Comparison of ENCODE assay signal across 14 cellular contexts in the genomic region with DNA sequence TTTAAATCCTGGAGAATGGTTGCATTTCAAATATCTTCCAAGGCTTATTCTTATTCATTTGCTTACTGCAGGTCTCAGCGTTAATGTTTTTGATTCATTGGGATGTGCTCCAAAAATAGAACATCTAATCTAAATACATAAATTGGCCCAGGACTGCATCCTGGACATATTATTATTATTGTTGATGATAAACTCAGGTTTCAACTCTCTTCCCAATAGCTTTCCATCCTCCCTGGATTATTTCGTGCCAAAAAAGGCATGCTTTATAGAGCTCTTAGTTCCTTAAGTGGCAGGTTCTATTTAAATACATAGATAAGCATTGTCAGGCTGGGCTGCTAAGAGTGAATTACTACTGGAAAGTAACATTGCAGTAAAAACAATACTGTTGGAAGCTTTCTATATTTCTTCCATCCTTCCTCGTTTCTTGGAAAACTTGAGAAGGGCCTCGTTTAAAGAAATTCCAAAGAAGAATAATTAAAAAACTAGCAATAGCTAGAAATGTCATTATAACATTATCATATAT. TPM values are rescaled to one million over a fixed set of nuclear protein-coding genes. Genes with fewer than 3 reads are reported as not detected.
A peak's percentile ranks its signal among the peaks of the same experiment; 100 is the strongest.
DNase-seq lines count a peak whose midpoint lies in the region; ATAC-seq and TF ChIP-seq lines count a peak whose summit lies in the region.
"Had no signal": no experiment of that assay in that cellular context is flagged by ENCODE, and none has a peak within 500 bp of the region (broad histone marks: within the 10 kb centered on the region; RNA-seq: fewer than 3 reads in every experiment).

No MANE protein-coding gene starts in this region.

- H3K27ac ChIP-seq in right cardiac atrium (ENCODE audit: low read length) (no peak overlapping the region), HEK293 (ENCODE audit: extremely low read depth, low read depth, low read length) (no peak overlapping the region)
- H3K27ac ChIP-seq: HL-60 had no signal

- CTCF ChIA-PET in HEK293 (lab: Yijun Ruan, JAX) = interaction anchor here (0.8 to 1.1 kb wide), 2 partner anchors 18 to 55 kb away, joined by 3 to 4 read pairs; no protein-coding TSS in a partner anchor
- CTCF ChIA-PET in GM10248 (lab: Yijun Ruan, JAX) = interaction anchor here (1.0 to 1.1 kb wide), 3 partner anchors 10 to 118 kb away, joined by 3 read pairs; no protein-coding TSS in a partner anchor

- DNase-seq in Right ventricle myocardium superior (no peak), right cardiac atrium (no peak), OCI-M1 (lab: John Stamatoyannopoulos, UW) (peak; percentile 9), GM10248 (ENCODE audit: extremely low spot score) (no peak)
- DNase-seq in activated naive CD4-positive, alpha-beta T cell treated with Interleukin-2 at 50 U/mL for 16 hours = no peak
- DNase-seq: C1 segment of cervical spinal cord; CD4-positive, CD25-positive, alpha-beta regulatory T cell; CD8-positive, alpha-beta memory T cell; COR-L47; HCEC 1CT; HFFc6 had no signal

- no peaks in the 10 kb centered on the region for H3K27me3 ChIP-seq in right cardiac atrium (ENCODE audit: control insufficient read depth, insufficient read depth)

- POLR2A ChIA-PET in HEK293 (lab: Yijun Ruan, JAX) = no interaction called here
- POLR2A ChIA-PET in GM10248 (lab: Yijun Ruan, JAX) = no interaction called here

- H3K9me3 ChIP-seq in right cardiac atrium (ENCODE audit: control insufficient read depth, low read length) (no peaks in the 10 kb centered on the region), HEK293 (ENCODE audit: control insufficient read depth, insufficient read depth, low read depth, low read length) (no peaks in the 10 kb centered on the region)

- peak; percentile 39 for ATAC-seq in Right ventricle myocardium superior (ENCODE audit: poor library complexity)
- no peak for ATAC-seq in right cardiac atrium
- ATAC-seq: GM23338 had no signal

- WGBS in right cardiac atrium = 27% methylated on average over 4 of the region's 4 CpGs

- intact Hi-C loops in Right ventricle myocardium superior (cut with DNase I) (no loop called here), right cardiac atrium (cut with DNase I) (no loop called here)

- no peak overlapping the region for H3K4me3 ChIP-seq in right cardiac atrium (ENCODE audit: low read length)
- H3K4me3 ChIP-seq in HEK293 (ENCODE audit: low read depth, low read length) = no peak overlapping the region
- H3K4me3 ChIP-seq: GM23338 had no signal

- no peaks in the 10 kb centered on the region for H3K36me3 ChIP-seq in HEK293 (ENCODE audit: control insufficient read depth in 2 of 2, insufficient read depth in 1 of 2, low read length in 2 of 2)

- H3K4me1 ChIP-seq in right cardiac atrium (ENCODE audit: control insufficient read depth, insufficient read depth, low read length) (peaks cover 5% of the 10 kb centered on the region), HEK293 (ENCODE audit: control insufficient read depth, insufficient read depth, low read length) (peaks cover 3% of the 10 kb centered on the region; the same call in 1 of the 2 replicates)

- TF ChIP-seq CTCF in HEK293 (tag by site-specific recombination; IDR thresholded peaks at IDR 0.05) (no peak), GM10248 (IDR thresholded peaks at IDR 0.05; ENCODE audit: control extremely low read depth, extremely low read depth, low read depth, missing control alignments) (no peak)

TF ChIP-seq in HEK293, 187 proteins besides CTCF, POLR2A, EP300 and RAD21 (continues in another document):
- TF ChIP-seq ZNF202 (tag by site-specific recombination; IDR thresholded peaks at IDR 0.05; ENCODE audit: borderline replicate concordance) = no peak
- TF ChIP-seq, protein P1, sequence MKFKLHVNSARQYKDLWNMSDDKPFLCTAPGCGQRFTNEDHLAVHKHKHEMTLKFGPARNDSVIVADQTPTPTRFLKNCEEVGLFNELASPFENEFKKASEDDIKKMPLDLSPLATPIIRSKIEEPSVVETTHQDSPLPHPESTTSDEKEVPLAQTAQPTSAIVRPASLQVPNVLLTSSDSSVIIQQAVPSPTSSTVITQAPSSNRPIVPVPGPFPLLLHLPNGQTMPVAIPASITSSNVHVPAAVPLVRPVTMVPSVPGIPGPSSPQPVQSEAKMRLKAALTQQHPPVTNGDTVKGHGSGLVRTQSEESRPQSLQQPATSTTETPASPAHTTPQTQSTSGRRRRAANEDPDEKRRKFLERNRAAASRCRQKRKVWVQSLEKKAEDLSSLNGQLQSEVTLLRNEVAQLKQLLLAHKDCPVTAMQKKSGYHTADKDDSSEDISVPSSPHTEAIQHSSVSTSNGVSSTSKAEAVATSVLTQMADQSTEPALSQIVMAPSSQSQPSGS (tag by site-specific recombination; IDR thresholded peaks at IDR 0.05; ENCODE audit: low read depth) = no peak
- TF ChIP-seq, protein P2, sequence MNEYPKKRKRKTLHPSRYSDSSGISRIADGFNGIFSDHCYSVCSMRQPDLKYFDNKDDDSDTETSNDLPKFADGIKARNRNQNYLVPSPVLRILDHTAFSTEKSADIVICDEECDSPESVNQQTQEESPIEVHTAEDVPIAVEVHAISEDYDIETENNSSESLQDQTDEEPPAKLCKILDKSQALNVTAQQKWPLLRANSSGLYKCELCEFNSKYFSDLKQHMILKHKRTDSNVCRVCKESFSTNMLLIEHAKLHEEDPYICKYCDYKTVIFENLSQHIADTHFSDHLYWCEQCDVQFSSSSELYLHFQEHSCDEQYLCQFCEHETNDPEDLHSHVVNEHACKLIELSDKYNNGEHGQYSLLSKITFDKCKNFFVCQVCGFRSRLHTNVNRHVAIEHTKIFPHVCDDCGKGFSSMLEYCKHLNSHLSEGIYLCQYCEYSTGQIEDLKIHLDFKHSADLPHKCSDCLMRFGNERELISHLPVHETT (tag by site-specific recombination; IDR thresholded peaks at IDR 0.05) = no peak
- 0 out of 2 replicates have a peak, but pooled peaks have one; percentile 29 for TF ChIP-seq ZNF341 (tag by site-specific recombination; IDR thresholded peaks at IDR 0.05; ENCODE audit: low read depth)
- TF ChIP-seq SCRT1 (tag by site-specific recombination; IDR thresholded peaks at IDR 0.05; ENCODE audit: borderline replicate concordance) = no peak
- TF ChIP-seq OSR2 (tag by site-specific recombination; IDR thresholded peaks at IDR 0.05) = peak; percentile 19; the same call in 1 of the 2 replicates
- TF ChIP-seq ZIC2 (tag by site-specific recombination; IDR thresholded peaks at IDR 0.05) = no peak
- TF ChIP-seq, protein P3, sequence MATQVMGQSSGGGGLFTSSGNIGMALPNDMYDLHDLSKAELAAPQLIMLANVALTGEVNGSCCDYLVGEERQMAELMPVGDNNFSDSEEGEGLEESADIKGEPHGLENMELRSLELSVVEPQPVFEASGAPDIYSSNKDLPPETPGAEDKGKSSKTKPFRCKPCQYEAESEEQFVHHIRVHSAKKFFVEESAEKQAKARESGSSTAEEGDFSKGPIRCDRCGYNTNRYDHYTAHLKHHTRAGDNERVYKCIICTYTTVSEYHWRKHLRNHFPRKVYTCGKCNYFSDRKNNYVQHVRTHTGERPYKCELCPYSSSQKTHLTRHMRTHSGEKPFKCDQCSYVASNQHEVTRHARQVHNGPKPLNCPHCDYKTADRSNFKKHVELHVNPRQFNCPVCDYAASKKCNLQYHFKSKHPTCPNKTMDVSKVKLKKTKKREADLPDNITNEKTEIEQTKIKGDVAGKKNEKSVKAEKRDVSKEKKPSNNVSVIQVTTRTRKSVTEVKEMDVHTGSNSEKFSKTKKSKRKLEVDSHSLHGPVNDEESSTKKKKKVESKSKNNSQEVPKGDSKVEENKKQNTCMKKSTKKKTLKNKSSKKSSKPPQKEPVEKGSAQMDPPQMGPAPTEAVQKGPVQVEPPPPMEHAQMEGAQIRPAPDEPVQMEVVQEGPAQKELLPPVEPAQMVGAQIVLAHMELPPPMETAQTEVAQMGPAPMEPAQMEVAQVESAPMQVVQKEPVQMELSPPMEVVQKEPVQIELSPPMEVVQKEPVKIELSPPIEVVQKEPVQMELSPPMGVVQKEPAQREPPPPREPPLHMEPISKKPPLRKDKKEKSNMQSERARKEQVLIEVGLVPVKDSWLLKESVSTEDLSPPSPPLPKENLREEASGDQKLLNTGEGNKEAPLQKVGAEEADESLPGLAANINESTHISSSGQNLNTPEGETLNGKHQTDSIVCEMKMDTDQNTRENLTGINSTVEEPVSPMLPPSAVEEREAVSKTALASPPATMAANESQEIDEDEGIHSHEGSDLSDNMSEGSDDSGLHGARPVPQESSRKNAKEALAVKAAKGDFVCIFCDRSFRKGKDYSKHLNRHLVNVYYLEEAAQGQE (tag by site-specific recombination; IDR thresholded peaks at IDR 0.05) = no peak
- TF ChIP-seq ZNF843 (tag by site-specific recombination; IDR thresholded peaks at IDR 0.05) = peak; percentile 35; the same call in 1 of the 2 replicates
- TF ChIP-seq, protein P4, sequence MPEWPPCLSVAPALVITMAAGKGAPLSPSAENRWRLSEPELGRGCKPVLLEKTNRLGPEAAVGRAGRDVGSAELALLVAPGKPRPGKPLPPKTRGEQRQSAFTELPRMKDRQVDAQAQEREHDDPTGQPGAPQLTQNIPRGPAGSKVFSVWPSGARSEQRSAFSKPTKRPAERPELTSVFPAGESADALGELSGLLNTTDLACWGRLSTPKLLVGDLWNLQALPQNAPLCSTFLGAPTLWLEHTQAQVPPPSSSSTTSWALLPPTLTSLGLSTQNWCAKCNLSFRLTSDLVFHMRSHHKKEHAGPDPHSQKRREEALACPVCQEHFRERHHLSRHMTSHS (tag by site-specific recombination; IDR thresholded peaks at IDR 0.05) = no peak
- no peak for TF ChIP-seq ZNF670 (tag by site-specific recombination; IDR thresholded peaks at IDR 0.05; ENCODE audit: low read depth)
- TF ChIP-seq, protein P5, sequence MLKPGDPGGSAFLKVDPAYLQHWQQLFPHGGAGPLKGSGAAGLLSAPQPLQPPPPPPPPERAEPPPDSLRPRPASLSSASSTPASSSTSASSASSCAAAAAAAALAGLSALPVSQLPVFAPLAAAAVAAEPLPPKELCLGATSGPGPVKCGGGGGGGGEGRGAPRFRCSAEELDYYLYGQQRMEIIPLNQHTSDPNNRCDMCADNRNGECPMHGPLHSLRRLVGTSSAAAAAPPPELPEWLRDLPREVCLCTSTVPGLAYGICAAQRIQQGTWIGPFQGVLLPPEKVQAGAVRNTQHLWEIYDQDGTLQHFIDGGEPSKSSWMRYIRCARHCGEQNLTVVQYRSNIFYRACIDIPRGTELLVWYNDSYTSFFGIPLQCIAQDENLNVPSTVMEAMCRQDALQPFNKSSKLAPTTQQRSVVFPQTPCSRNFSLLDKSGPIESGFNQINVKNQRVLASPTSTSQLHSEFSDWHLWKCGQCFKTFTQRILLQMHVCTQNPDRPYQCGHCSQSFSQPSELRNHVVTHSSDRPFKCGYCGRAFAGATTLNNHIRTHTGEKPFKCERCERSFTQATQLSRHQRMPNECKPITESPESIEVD (tag by site-specific recombination; IDR thresholded peaks at IDR 0.05) = peak; percentile 68
- TF ChIP-seq ZBTB21 (tag by site-specific recombination; IDR thresholded peaks at IDR 0.05) = no peak

RNA-seq across cellular contexts. Expression of a gene that starts 14.7 kb away (rescaled TPM):
- total RNA-seq in Right ventricle myocardium superior = 16.3 TPM
- 10 to 100 TPM; 42.0 to 57.8 (median 49.3) TPM for total RNA-seq in right cardiac atrium
- polyA plus RNA-seq in right cardiac atrium = 32.3 TPM
